ENCODE assay signal across 9 cellular contexts in genomic region chr1:151846062-151846568, GRCh38. TPM values are rescaled to one million over a fixed set of nuclear protein-coding genes. Genes with fewer than 3 reads are reported as not detected.
A peak's percentile ranks its signal among the peaks of the same experiment; 100 is the strongest.
DNase-seq lines count a peak whose midpoint lies in the region; ATAC-seq and TF ChIP-seq lines count a peak whose summit lies in the region.
"Had no signal": no experiment of that assay in that cellular context is flagged by ENCODE, and none has a peak within 500 bp of the region (broad histone marks: within the 10 kb centered on the region; RNA-seq: fewer than 3 reads in every experiment).

No MANE protein-coding gene starts in this region.

- TF ChIP-seq POLR2A in HCT116 (IDR thresholded peaks at IDR 0.05; ENCODE audit: borderline replicate concordance, extremely low read depth, insufficient read depth, insufficient read length) = no peak

- peaks cover 0 to 17% of the 10 kb centered on the region in 2 experiments; a peak in 2 of 4 replicates for H3K4me1 ChIP-seq in HCT116 (ENCODE audit: control insufficient read depth in 1 of 2, insufficient read depth in 2 of 2, low read length in 2 of 2)

- no peak overlapping the region for H3K9ac ChIP-seq in HCT116 (ENCODE audit: low read length)

- TF ChIP-seq CTCF in BJ (IDR thresholded peaks at IDR 0.05; ENCODE audit: insufficient read depth, low read depth, low read length) = 0 out of 2 replicates have a peak, but pooled peaks have one; percentile 4
- TF ChIP-seq CTCF in HCT116 (IDR thresholded peaks at IDR 0.05 in 2 of 3, conservative IDR thresholded peaks at IDR 0.05 in 1 of 3; ENCODE audit: borderline replicate concordance in 1 of 3, insufficient read depth in 1 of 3, low read depth in 2 of 3, low read length in 2 of 3) = peak in 1 of 3 experiments; percentile 18; a peak in 2 of 6 replicates

- peaks cover 26% of the 10 kb centered on the region for H3K4me1 Mint-ChIP-seq in T-helper 2 cell treated with Interferon-gamma antibody and Interleukin-4, amounts not matched to agents 5 μg/mL and 100 μg/mL, for 36 hours (ENCODE audit: low read depth)

- H3K9me3 ChIP-seq in HCT116 (ENCODE audit: control insufficient read depth in 1 of 2, insufficient read depth in 1 of 2, low read depth in 1 of 2, low read length in 2 of 2) = no peaks in the 10 kb centered on the region

- POLR2A ChIA-PET in BJ (lab: Charles Lee) (no interaction called here), HCT116 (lab: Charles Lee) (interaction anchor here (0.6 kb wide), 1 partner anchor 63 kb away, joined by 3 read pairs; the partner anchor contains the start of gene THEM4)

- no TSS peak for BruUV-seq in HCT116 (replicated peaks; lab: Mats Ljungman, UMichigan)

- peaks cover 16% of the 10 kb centered on the region for H3K27me3 ChIP-seq in BJ (ENCODE audit: control insufficient read depth, insufficient read depth, low read length)
- H3K27me3 ChIP-seq in HCT116 (ENCODE audit: insufficient read depth, low read length) = no peaks in the 10 kb centered on the region

- H3K4me3 ChIP-seq in BJ (ENCODE audit: low read depth, low read length) = no peak overlapping the region
- H3K4me3 ChIP-seq in HCT116 (replicated peaks in 1 of 2; ENCODE audit: low read depth in 1 of 2, low read length in 2 of 2) = no peak overlapping the region

- no peaks in the 10 kb centered on the region for H3K79me2 ChIP-seq in HCT116 (ENCODE audit: insufficient read depth, low read length)

- H3K27ac Mint-ChIP-seq in T-helper 2 cell treated with Interferon-gamma antibody and Interleukin-4, amounts not matched to agents 5 μg/mL and 100 μg/mL, for 36 hours = peak overlapping the region; percentile 7

- DNase-seq in BJ (ENCODE audit: low read depth) = no peak
- DNase-seq in HCT116 (ENCODE audit: low read depth, low spot score) = peak; percentile 24
- DNase-seq in T-helper 2 cell treated with Interferon-gamma antibody and Interleukin-4, amounts not matched to agents 5 μg/mL and 100 μg/mL, for 36 hours (ENCODE audit: low spot score) = no peak
- DNase-seq in iris pigment epithelial cell (ENCODE audit: low read depth) = peak; percentile 74
- no peak for DNase-seq in NCI-H1105 treated with DMSO at 0.1 percent for 48 hours (lab: John Stamatoyannopoulos, UW)
- DNase-seq: activated naive CD4-positive, alpha-beta T cell treated with anti-CD3 and anti-CD28 coated beads, Interleukin-2, amount 50 U/mL, for 16 hours had no signal

- intact Hi-C loops in HCT116 (cut with micrococcal nuclease) = no loop called here

- H3K36me3 Mint-ChIP-seq in T-helper 2 cell treated with Interferon-gamma antibody and Interleukin-4, amounts not matched to agents 5 μg/mL and 100 μg/mL, for 36 hours (ENCODE audit: low read depth) = no peaks in the 10 kb centered on the region

- no peaks in the 10 kb centered on the region for H4K20me1 ChIP-seq in HCT116 (ENCODE audit: insufficient read depth)

- no peak overlapping the region for H3K4me3 Mint-ChIP-seq in T-helper 2 cell treated with Interferon-gamma antibody and Interleukin-4, amounts not matched to agents 5 μg/mL and 100 μg/mL, for 36 hours

- H3K36me3 ChIP-seq in BJ (ENCODE audit: control insufficient read depth, insufficient read depth, low read length) (no peaks in the 10 kb centered on the region), HCT116 (ENCODE audit: control insufficient read depth in 1 of 2, insufficient read depth in 2 of 2, low read length in 2 of 2) (no peaks in the 10 kb centered on the region)

- H3K9me3 Mint-ChIP-seq in T-helper 2 cell treated with Interferon-gamma antibody and Interleukin-4, amounts not matched to agents 5 μg/mL and 100 μg/mL, for 36 hours = no peaks in the 10 kb centered on the region

- H3K27me3 Mint-ChIP-seq in T-helper 2 cell treated with Interferon-gamma antibody and Interleukin-4, amounts not matched to agents 5 μg/mL and 100 μg/mL, for 36 hours (ENCODE audit: low read depth) = no peaks in the 10 kb centered on the region

- RAD21 ChIA-PET in HCT116 (lab: Charles Lee; ENCODE audit: low non-redundant PET in 1 of 2, low total read pairs in 2 of 2, uncharacterized antibody in 2 of 2, unreplicated experiment in 2 of 2) = interaction anchor here in 1 of 2 experiments (0.6 kb wide), 1 partner anchor 59 kb away, joined by 3 read pairs; no protein-coding TSS in a partner anchor

- H3K27ac ChIP-seq in HCT116 (ENCODE audit: low read depth, low read length) = no peak overlapping the region

- TF ChIP-seq RAD21 in HCT116 (IDR thresholded peaks at IDR 0.05; ENCODE audit: low read depth) = no peak

- H3K9me2 ChIP-seq in HCT116 (ENCODE audit: insufficient read depth) = no peaks in the 10 kb centered on the region; the same call in 1 of the 2 replicates

- ATAC-seq in HCT116 (peak; percentile 85), GM19395 (IDR thresholded peaks at IDR 0.05; ENCODE audit: unreplicated experiment) (no peak), HG02759 (IDR thresholded peaks at IDR 0.05; ENCODE audit: unreplicated experiment) (no peak), HG03175 (IDR thresholded peaks at IDR 0.05; ENCODE audit: unreplicated experiment) (no peak)

- CTCF ChIA-PET in BJ (lab: Yijun Ruan, JAX) = interaction anchor here (1.0 kb wide), 2 partner anchors 10 kb away, joined by 3 to 4 read pairs; no protein-coding TSS in a partner anchor
- CTCF ChIA-PET in HCT116 (lab: Charles Lee) = interaction anchor here (1.2 to 2.9 kb wide), 2 partner anchors 10 to 88 kb away, joined by 3 to 8 read pairs; no protein-coding TSS in a partner anchor

- no peak overlapping the region for H2AFZ ChIP-seq in HCT116 (ENCODE audit: low read depth, low read length, poor library complexity, severe bottlenecking)

- H3K4me2 ChIP-seq in HCT116 (ENCODE audit: low read length) = peak overlapping the region; percentile 36; the same call in 1 of the 2 replicates

TF ChIP-seq in HCT116, 20 proteins besides CTCF, POLR2A, EP300 and RAD21:
- TF ChIP-seq FOSL1 (IDR thresholded peaks at IDR 0.05; ENCODE audit: low read depth) (0 out of 2 replicates have a peak, but pooled peaks have one; percentile 29), SIN3A (IDR thresholded peaks at IDR 0.05; ENCODE audit: low read depth) (no peak)

RNA-seq across cellular contexts. Expression of gene C2CD4D, which starts 6.5 kb away (rescaled TPM):
- polyA plus RNA-seq in BJ (2011; rRNA removed) = not detected in 2 replicates
- polyA minus RNA-seq in BJ (2011; rRNA and poly(A)+ RNA removed) = not detected in 2 replicates
- total RNA-seq in HCT116 (2021; ENCODE audit: unreplicated experiment) = 0.17 TPM
- 0.09 and 0.10 TPM in 2 replicates for polyA plus RNA-seq in HCT116 (2012)

RNA-seq across cellular contexts. Expression of gene THEM5, which starts 7.4 kb away (rescaled TPM):
- not detected in 2 replicates for polyA plus RNA-seq in BJ (2011; rRNA removed)
- not detected in 2 replicates for polyA minus RNA-seq in BJ (2011; rRNA and poly(A)+ RNA removed)
- not detected for total RNA-seq in HCT116 (2021; ENCODE audit: unreplicated experiment)
- polyA plus RNA-seq in HCT116 (2012) = 0.07 TPM in 1 of 2 replicates, not detected in the other

RNA-seq across cellular contexts. Expression of gene RORC, which starts 14.5 kb away (rescaled TPM):
- not detected in 2 replicates for polyA plus RNA-seq in BJ (2011; rRNA removed)
- polyA minus RNA-seq in BJ (2011; rRNA and poly(A)+ RNA removed) = not detected in 2 replicates
- total RNA-seq in HCT116 (2021; ENCODE audit: unreplicated experiment) = 1.3 TPM
- polyA plus RNA-seq in HCT116 (2012) = 2.0 and 2.2 TPM in 2 replicates

RNA-seq across cellular contexts. Expression of gene LINGO4, which starts 40.9 kb away (rescaled TPM):
- not detected in 2 replicates for polyA plus RNA-seq in BJ (2011; rRNA removed)
- polyA minus RNA-seq in BJ (2011; rRNA and poly(A)+ RNA removed) = 0.05 TPM in 1 of 2 replicates, not detected in the other
- not detected for total RNA-seq in HCT116 (2021; ENCODE audit: unreplicated experiment)
- polyA plus RNA-seq in HCT116 (2012) = not detected in 2 replicates

RNA-seq across cellular contexts. Expression of gene TDRKH, which starts 55.8 kb away (rescaled TPM):
- polyA plus RNA-seq in BJ (2011; rRNA removed) = 1.1 and 1.6 TPM in 2 replicates
- polyA minus RNA-seq in BJ (2011; rRNA and poly(A)+ RNA removed) = 0.47 and 0.93 TPM in 2 replicates
- 11.1 TPM for total RNA-seq in HCT116 (2021; ENCODE audit: unreplicated experiment)
- 5.2 and 8.2 TPM in 2 replicates for polyA plus RNA-seq in HCT116 (2012)

Comparison
In these comparisons a context has a peak if more than half of its experiments do, and no peak if none do; other contexts are left out.
1. DNase-seq: peak in HCT116 (single experiment) and iris pigment epithelial cell (single experiment); none in BJ (single experiment), T-helper 2 cell treated with Interferon-gamma antibody and Interleukin-4, amounts not matched to agents 5 μg/mL and 100 μg/mL, for 36 hours (single experiment) and NCI-H1105 treated with DMSO at 0.1 percent for 48 hours (single experiment).